ENCODE assay signal across 9 cellular contexts in genomic region chr3:158791259-158791920, GRCh38. TPM values are rescaled to one million over a fixed set of nuclear protein-coding genes. Genes with fewer than 3 reads are reported as not detected.
DNase-seq lines count a peak whose midpoint lies in the region; ATAC-seq, FAIRE-seq and TF ChIP-seq lines count a peak whose summit lies in the region.
"Had no signal": no experiment of that assay in that cellular context is flagged by ENCODE, and none has a peak within 500 bp of the region (broad histone marks: within the 10 kb centered on the region; RNA-seq: fewer than 3 reads in every experiment).

No MANE protein-coding gene starts in this region.

- no peaks in the 10 kb centered on the region for H3K27me3 Mint-ChIP-seq in GM23338 (ENCODE audit: insufficient read depth, low read depth, poor library complexity)

- no peak overlapping the region for H3K27ac ChIP-seq in GM23338 (ENCODE audit: low read depth)
- no peak overlapping the region for H3K27ac ChIP-seq in right atrium auricular region
- H3K27ac ChIP-seq in small intestine (ENCODE audit: low read depth in 1 of 2, low read length in 1 of 2), result no peak overlapping the region

- no peaks in the 10 kb centered on the region for H3F3A ChIP-seq in GM23338 (replicated peaks; ENCODE audit: low read depth)

- peaks cover 8% of the 10 kb centered on the region; the same call in 2 of the 3 replicates for H3K4me1 Mint-ChIP-seq in GM23338

- 0 out of 3 replicates have a peak overlapping the region, but pooled peaks have one; percentile 8 for H3K4me3 Mint-ChIP-seq in GM23338

- no peaks in the 10 kb centered on the region for H3K9me3 Mint-ChIP-seq in GM23338

- peak overlapping the region; percentile 1; the same call in 1 of the 2 replicates for H2AFZ ChIP-seq in GM23338

- no peaks in the 10 kb centered on the region for H4K20me1 ChIP-seq in GM23338 (replicated peaks; ENCODE audit: insufficient read depth)

- no peaks in the 10 kb centered on the region for H3K9me3 ChIP-seq in right atrium auricular region
- H3K9me3 ChIP-seq in small intestine (ENCODE audit: control insufficient read depth, low read depth), result no peaks in the 10 kb centered on the region

- H3K36me3 ChIP-seq in GM23338 (ENCODE audit: insufficient read depth), result no peaks in the 10 kb centered on the region
- H3K36me3 ChIP-seq in right atrium auricular region, result no peaks in the 10 kb centered on the region
- H3K36me3 ChIP-seq in small intestine (ENCODE audit: control insufficient read depth in 2 of 2, insufficient read depth in 2 of 2, low read length in 2 of 2), result no peaks in the 10 kb centered on the region

- H3K4me1 ChIP-seq in GM23338 (ENCODE audit: insufficient read depth) (no peaks in the 10 kb centered on the region), right atrium auricular region (no peaks in the 10 kb centered on the region), small intestine (ENCODE audit: control insufficient read depth in 2 of 2, insufficient read depth in 1 of 2, low read depth in 1 of 2, low read length in 1 of 2) (no peaks in the 10 kb centered on the region)

- 0 to 2% (median 1%) methylated on average over 8 of the region's 8 CpGs for WGBS in small intestine, 3 donors

- no peaks in the 10 kb centered on the region for H3K27me3 ChIP-seq in GM23338 (ENCODE audit: insufficient read depth)
- no peaks in the 10 kb centered on the region for H3K27me3 ChIP-seq in right atrium auricular region
- H3K27me3 ChIP-seq in small intestine (ENCODE audit: control insufficient read depth in 2 of 2, insufficient read depth in 2 of 2, low read length in 2 of 2), result no peaks in the 10 kb centered on the region

- no peak overlapping the region for H3K4me2 ChIP-seq in GM23338

- H3K79me2 ChIP-seq in GM23338 (replicated peaks; ENCODE audit: insufficient read depth), result no peaks in the 10 kb centered on the region

- peak; percentile 10 for DNase-seq in activated gamma-delta T cell treated with Interleukin-2 at 50 U/mL for 16 hours
- DNase-seq in activated gamma-delta T cell (lab: John Stamatoyannopoulos, UW), result no peak
- DNase-seq in GM23338 (ENCODE audit: low spot score), result peak; percentile 77
- peak; percentile 72 for DNase-seq in LHCN-M2 (ENCODE audit: low read depth)
- peak; percentile 19 for DNase-seq in OCI-M2 (lab: John Stamatoyannopoulos, UW; ENCODE audit: unreplicated experiment)
- peak; percentile 84 for DNase-seq in amniotic stem cell (lab: John Stamatoyannopoulos, UW)
- DNase-seq in right atrium auricular region (ENCODE audit: low spot score), result no peak
- DNase-seq in small intestine, result peak; percentile 48

- H3K9me2 ChIP-seq in GM23338 (ENCODE audit: insufficient read depth), result no peaks in the 10 kb centered on the region

- H3K27ac Mint-ChIP-seq in GM23338, result no peak overlapping the region

- H3K4me3 ChIP-seq in GM23338 (no peak overlapping the region), right atrium auricular region (peak overlapping the region in 1 of 2 donors; percentile 18), small intestine (ENCODE audit: low read depth in 1 of 2, low read length in 2 of 2) (no peak overlapping the region)

- peak; percentile 48 for ATAC-seq in GM23338

- TF ChIP-seq CTCF in GM23338 (conservative IDR thresholded peaks at IDR 0.05; ENCODE audit: low read depth in 2 of 2) (peak; percentile 85 to 89), right atrium auricular region (IDR thresholded peaks at IDR 0.05) (peak; percentile 59 to 91)

- H3K36me3 Mint-ChIP-seq in GM23338 (ENCODE audit: low read depth), result no peaks in the 10 kb centered on the region

- peak; percentile 59 for FAIRE-seq in small intestine (lab: Jason Lieb, UNC)

TF ChIP-seq in GM23338, 12 proteins besides CTCF, POLR2A, EP300 and RAD21 (continues in another document):
- TF ChIP-seq JUNB (IDR thresholded peaks at IDR 0.05; ENCODE audit: unreplicated experiment), result no peak
- TF ChIP-seq, protein P1, sequence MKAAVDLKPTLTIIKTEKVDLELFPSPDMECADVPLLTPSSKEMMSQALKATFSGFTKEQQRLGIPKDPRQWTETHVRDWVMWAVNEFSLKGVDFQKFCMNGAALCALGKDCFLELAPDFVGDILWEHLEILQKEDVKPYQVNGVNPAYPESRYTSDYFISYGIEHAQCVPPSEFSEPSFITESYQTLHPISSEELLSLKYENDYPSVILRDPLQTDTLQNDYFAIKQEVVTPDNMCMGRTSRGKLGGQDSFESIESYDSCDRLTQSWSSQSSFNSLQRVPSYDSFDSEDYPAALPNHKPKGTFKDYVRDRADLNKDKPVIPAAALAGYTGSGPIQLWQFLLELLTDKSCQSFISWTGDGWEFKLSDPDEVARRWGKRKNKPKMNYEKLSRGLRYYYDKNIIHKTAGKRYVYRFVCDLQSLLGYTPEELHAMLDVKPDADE (IDR thresholded peaks at IDR 0.05), result no peak
- TF ChIP-seq STAT1 (IDR thresholded peaks at IDR 0.05; ENCODE audit: unreplicated experiment), result no peak
- no peak for TF ChIP-seq ZNF331 (CRISPR knock-in tag; IDR thresholded peaks at IDR 0.05; ENCODE audit: low read depth)
- no peak for TF ChIP-seq EZH2 (IDR thresholded peaks at IDR 0.05; ENCODE audit: low read depth, unreplicated experiment)
- TF ChIP-seq, protein P2, sequence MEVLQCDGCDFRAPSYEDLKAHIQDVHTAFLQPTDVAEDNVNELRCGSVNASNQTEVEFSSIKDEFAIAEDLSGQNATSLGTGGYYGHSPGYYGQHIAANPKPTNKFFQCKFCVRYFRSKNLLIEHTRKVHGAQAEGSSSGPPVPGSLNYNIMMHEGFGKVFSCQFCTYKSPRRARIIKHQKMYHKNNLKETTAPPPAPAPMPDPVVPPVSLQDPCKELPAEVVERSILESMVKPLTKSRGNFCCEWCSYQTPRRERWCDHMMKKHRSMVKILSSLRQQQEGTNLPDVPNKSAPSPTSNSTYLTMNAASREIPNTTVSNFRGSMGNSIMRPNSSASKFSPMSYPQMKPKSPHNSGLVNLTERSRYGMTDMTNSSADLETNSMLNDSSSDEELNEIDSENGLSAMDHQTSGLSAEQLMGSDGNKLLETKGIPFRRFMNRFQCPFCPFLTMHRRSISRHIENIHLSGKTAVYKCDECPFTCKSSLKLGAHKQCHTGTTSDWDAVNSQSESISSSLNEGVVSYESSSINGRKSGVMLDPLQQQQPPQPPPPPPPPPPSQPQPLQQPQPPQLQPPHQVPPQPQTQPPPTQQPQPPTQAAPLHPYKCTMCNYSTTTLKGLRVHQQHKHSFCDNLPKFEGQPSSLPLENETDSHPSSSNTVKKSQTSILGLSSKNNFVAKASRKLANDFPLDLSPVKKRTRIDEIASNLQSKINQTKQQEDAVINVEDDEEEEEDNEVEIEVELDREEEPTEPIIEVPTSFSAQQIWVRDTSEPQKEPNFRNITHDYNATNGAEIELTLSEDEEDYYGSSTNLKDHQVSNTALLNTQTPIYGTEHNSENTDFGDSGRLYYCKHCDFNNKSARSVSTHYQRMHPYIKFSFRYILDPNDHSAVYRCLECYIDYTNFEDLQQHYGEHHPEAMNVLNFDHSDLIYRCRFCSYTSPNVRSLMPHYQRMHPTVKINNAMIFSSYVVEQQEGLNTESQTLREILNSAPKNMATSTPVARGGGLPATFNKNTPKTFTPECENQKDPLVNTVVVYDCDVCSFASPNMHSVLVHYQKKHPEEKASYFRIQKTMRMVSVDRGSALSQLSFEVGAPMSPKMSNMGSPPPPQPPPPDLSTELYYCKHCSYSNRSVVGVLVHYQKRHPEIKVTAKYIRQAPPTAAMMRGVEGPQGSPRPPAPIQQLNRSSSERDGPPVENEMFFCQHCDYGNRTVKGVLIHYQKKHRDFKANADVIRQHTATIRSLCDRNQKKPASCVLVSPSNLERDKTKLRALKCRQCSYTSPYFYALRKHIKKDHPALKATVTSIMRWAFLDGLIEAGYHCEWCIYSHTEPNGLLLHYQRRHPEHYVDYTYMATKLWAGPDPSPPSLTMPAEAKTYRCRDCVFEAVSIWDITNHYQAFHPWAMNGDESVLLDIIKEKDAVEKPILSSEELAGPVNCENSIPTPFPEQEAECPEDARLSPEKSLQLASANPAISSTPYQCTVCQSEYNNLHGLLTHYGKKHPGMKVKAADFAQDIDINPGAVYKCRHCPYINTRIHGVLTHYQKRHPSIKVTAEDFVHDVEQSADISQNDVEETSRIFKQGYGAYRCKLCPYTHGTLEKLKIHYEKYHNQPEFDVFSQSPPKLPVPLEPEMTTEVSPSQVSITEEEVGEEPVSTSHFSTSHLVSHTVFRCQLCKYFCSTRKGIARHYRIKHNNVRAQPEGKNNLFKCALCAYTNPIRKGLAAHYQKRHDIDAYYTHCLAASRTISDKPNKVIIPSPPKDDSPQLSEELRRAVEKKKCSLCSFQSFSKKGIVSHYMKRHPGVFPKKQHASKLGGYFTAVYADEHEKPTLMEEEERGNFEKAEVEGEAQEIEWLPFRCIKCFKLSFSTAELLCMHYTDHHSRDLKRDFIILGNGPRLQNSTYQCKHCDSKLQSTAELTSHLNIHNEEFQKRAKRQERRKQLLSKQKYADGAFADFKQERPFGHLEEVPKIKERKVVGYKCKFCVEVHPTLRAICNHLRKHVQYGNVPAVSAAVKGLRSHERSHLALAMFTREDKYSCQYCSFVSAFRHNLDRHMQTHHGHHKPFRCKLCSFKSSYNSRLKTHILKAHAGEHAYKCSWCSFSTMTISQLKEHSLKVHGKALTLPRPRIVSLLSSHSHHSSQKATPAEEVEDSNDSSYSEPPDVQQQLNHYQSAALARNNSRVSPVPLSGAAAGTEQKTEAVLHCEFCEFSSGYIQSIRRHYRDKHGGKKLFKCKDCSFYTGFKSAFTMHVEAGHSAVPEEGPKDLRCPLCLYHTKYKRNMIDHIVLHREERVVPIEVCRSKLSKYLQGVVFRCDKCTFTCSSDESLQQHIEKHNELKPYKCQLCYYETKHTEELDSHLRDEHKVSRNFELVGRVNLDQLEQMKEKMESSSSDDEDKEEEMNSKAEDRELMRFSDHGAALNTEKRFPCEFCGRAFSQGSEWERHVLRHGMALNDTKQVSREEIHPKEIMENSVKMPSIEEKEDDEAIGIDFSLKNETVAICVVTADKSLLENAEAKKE (CRISPR knock-in tag; IDR thresholded peaks at IDR 0.05), result no peak
- TF ChIP-seq EZH2phosphoT487 (IDR thresholded peaks at IDR 0.05; ENCODE audit: unreplicated experiment), result no peak

RNA-seq across cellular contexts. Expression of gene MFSD1, which starts 10.5 kb away (rescaled TPM):
- 16.9 and 28.4 TPM in 2 replicates for total RNA-seq in GM23338 (2014; rRNA removed; shearing (Covaris generic))
- polyA plus RNA-seq in GM23338 (2016; fragmentation: Nextera tagmentation; extraction: Ambion mirVana) (3.3 and 4.3 TPM in 2 replicates), small intestine (10 to 100 TPM; 18.6 to 44.6 (median 21.6) TPM)
- total RNA-seq in LHCN-M2 (2014; rRNA removed) (107 and 116 TPM in 2 replicates), right atrium auricular region (10 to 100 TPM; 43.9 to 45.6 TPM)
- 35.9 TPM for polyA plus RNA-seq in LHCN-M2 (2012)

RNA-seq across cellular contexts. Expression of gene RARRES1, which starts 59.1 kb away (rescaled TPM):
- 0.10 TPM in 1 of 2 replicates, not detected in the other for total RNA-seq in GM23338 (2014; rRNA removed; shearing (Covaris generic))
- polyA plus RNA-seq in GM23338 (2016; fragmentation: Nextera tagmentation; extraction: Ambion mirVana), result 0.54 and 0.82 TPM in 2 replicates
- 0.26 and 0.34 TPM in 2 replicates for total RNA-seq in LHCN-M2 (2014; rRNA removed)
- 0.26 TPM for polyA plus RNA-seq in LHCN-M2 (2012)
- total RNA-seq in right atrium auricular region, result 100 to 1,000 TPM in 1 of 2 donors, 10 to 100 TPM in 1; 10.0 to 291 TPM
- polyA plus RNA-seq in small intestine, result 10 to 100 TPM in 1 of 3 donors, 1 to 10 TPM in 1, under 1 TPM in 1; 0.89 to 32.5 (median 1.4) TPM
- total RNA-seq: mononuclear cell had no signal

Comparison
In these comparisons a context has a peak if more than half of its experiments do, and no peak if none do; other contexts are left out.
1. DNase-seq: peak in activated gamma-delta T cell treated with Interleukin-2 at 50 U/mL for 16 hours (single experiment), GM23338 (single experiment), LHCN-M2 (single experiment), OCI-M2 (single experiment), amniotic stem cell (single experiment) and small intestine (single experiment); none in activated gamma-delta T cell (single experiment) and right atrium auricular region (single experiment).